ENCODE assay signal across 11 cellular contexts in the genomic region with DNA sequence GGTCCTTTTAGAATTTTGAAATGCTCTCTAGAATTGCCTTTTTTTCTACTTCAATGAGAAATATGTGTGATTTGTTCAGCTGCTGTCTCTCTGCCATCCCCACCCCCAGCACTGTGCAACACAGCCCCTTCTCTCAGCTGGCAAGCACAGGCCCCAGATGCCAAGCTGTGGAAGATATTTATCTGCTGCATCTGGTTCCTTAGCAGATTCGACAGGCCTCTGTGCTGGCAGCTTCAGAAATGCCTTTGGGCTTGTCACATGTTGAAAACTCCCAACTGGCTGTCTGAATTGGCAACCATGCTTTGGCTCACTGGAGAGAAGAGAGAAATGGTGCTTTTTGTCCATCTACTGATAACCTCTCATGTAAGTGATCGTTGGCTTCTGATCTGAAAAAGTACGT.
A peak's percentile ranks its signal among the peaks of the same experiment; 100 is the strongest.
DNase-seq lines count a peak whose midpoint lies in the region; ATAC-seq and TF ChIP-seq lines count a peak whose summit lies in the region.
"Had no signal": no experiment of that assay in that cellular context is flagged by ENCODE, and none has a peak within 500 bp of the region (broad histone marks: within the 10 kb centered on the region; RNA-seq: fewer than 3 reads in every experiment).

No MANE protein-coding gene starts in this region.

- H3K9ac ChIP-seq in SK-N-MC (ENCODE audit: insufficient read length): no peak overlapping the region

- no peak overlapping the region for H3K27ac ChIP-seq in SK-N-MC
- H3K27ac ChIP-seq in suprapubic skin: peak overlapping the region; percentile 48
- no peak overlapping the region for H3K27ac ChIP-seq in ascending aorta

- intact Hi-C loops in ascending aorta (cut with DNase I): loop anchor here (2.0 to 10.0 kb wide), 5 partner anchors 303 to 1575 kb away; no protein-coding TSS in a partner anchor

- ATAC-seq in esophagus mucosa: no peak
- ATAC-seq: activated T-cell treated with anti-CD3 and anti-CD28 coated beads, Interleukin-2, amount 50 U/mL, for 4 hours had no signal

- H3K27me3 ChIP-seq in suprapubic skin: no peaks in the 10 kb centered on the region
- no peaks in the 10 kb centered on the region for H3K27me3 ChIP-seq in ascending aorta

- no peaks in the 10 kb centered on the region for H3K36me3 ChIP-seq in SK-N-MC (ENCODE audit: insufficient read depth, low read length)
- no peaks in the 10 kb centered on the region for H3K36me3 ChIP-seq in suprapubic skin
- no peaks in the 10 kb centered on the region for H3K36me3 ChIP-seq in ascending aorta

- WGBS in suprapubic skin: 17% methylated on average over 3 of the region's 3 CpGs

- TF ChIP-seq EP300 in suprapubic skin (IDR thresholded peaks at IDR 0.05): no peak

- H3K4me3 ChIP-seq in SK-N-MC (peak overlapping the region; percentile 67), suprapubic skin (no peak overlapping the region), ascending aorta (no peak overlapping the region)

- DNase-seq in NCI-H1105 treated with DMSO at 0.1 percent for 48 hours (lab: John Stamatoyannopoulos, UW) (peak; percentile 34), NCI-H1105 (lab: John Stamatoyannopoulos, UW) (no peak), SK-N-MC (ENCODE audit: low read depth, low spot score) (peak; percentile 28), globus pallidus (ENCODE audit: low spot score) (peak; percentile 16), suprapubic skin (ENCODE audit: low spot score in 2 of 2) (peak in 1 of 2 donors; percentile 60), ascending aorta (ENCODE audit: low spot score in 2 of 2) (no peak), SW480 (ENCODE audit: low spot score) (no peak)
- DNase-seq: activated T-cell treated with anti-CD3 and anti-CD28 coated beads, Interleukin-2, amount 50 U/mL, for 4 hours; DMS153; Kasumi-1 had no signal

- H3K4me1 ChIP-seq in suprapubic skin (peaks cover 20% of the 10 kb centered on the region), ascending aorta (peaks cover 0 to 10% of the 10 kb centered on the region in 2 donors)

- TF ChIP-seq CTCF in suprapubic skin (IDR thresholded peaks at IDR 0.05): no peak
- no peak for TF ChIP-seq CTCF in ascending aorta (IDR thresholded peaks at IDR 0.05)

- TF ChIP-seq POLR2A in suprapubic skin (IDR thresholded peaks at IDR 0.05): no peak

- H3K9me3 ChIP-seq in SK-N-MC (ENCODE audit: low read depth, low read length) (no peaks in the 10 kb centered on the region), suprapubic skin (no peaks in the 10 kb centered on the region), ascending aorta (no peaks in the 10 kb centered on the region)

Comparison
In these comparisons a context has a peak if more than half of its experiments do, and no peak if none do; other contexts are left out.
1. DNase-seq: peak in NCI-H1105 treated with DMSO at 0.1 percent for 48 hours (single experiment), SK-N-MC (single experiment) and globus pallidus (single experiment); none in NCI-H1105 (single experiment), ascending aorta (0 of 2) and SW480 (single experiment).